22 cellular contexts compared by ENCODE assay signal in genomic region chr4:86329431-86329830, GRCh38. TPM values are rescaled to one million over a fixed set of nuclear protein-coding genes. Genes with fewer than 3 reads are reported as not detected.
"Had no signal": no experiment of that assay in that cellular context is flagged by ENCODE, and none has a peak within 500 bp of the region (broad histone marks: within the 10 kb centered on the region; RNA-seq: fewer than 3 reads in every experiment).

No MANE protein-coding gene starts in this region.

- H3K27me3 ChIP-seq: hepatocyte, neutrophil, ovary, right atrium auricular region, right lobe of liver, tibial nerve, upper lobe of left lung, vagina had no signal

- H3K27ac ChIP-seq: left ventricle myocardium inferior, neutrophil, ovary, right atrium auricular region, right lobe of liver, tibial nerve, upper lobe of left lung had no signal

- H3K36me3 ChIP-seq: left ventricle myocardium inferior, neutrophil, ovary, right atrium auricular region, right lobe of liver, tibial nerve, upper lobe of left lung, vagina had no signal

- H3K79me2 ChIP-seq: hepatocyte had no signal

- H3K4me1 ChIP-seq: left ventricle myocardium inferior, right atrium auricular region, right lobe of liver, tibial nerve, upper lobe of left lung had no signal

- H3K4me3 ChIP-seq: hepatocyte, left ventricle myocardium inferior, lung, ovary, right atrium auricular region, right lobe of liver, smooth muscle cell, tibial nerve, upper lobe of left lung, vagina had no signal

- H3K4me2 ChIP-seq: hepatocyte, smooth muscle cell had no signal

- DNase-seq: islet precursor cell; left ventricle myocardium inferior; naive thymus-derived CD8-positive, alpha-beta T cell; occipital lobe; ovary; right lobe of liver; stimulated activated CD4-positive, alpha-beta T cell treated with anti-CD3 and anti-CD28 coated beads, Interleukin-1b, Interleukin-23, amount 100 ng/mL, for 48 hours; stimulated activated CD4-positive, alpha-beta T cell treated with anti-CD3 and anti-CD28 coated beads, Interleukin-2, amount 100 ng/mL, for 48 hours; stimulated activated CD4-positive, alpha-beta T cell treated with anti-CD3 and anti-CD28 coated beads, Interleukin-4, amount 100 ng/mL, for 4 hours; stimulated activated CD8-positive, alpha-beta memory T cell treated with anti-CD3 and anti-CD28 coated beads, Interleukin-4, amount 100 ng/mL, for 48 hours; stimulated activated naive CD4-positive, alpha-beta T cell treated with Interleukin-2 at 50 U/mL for 16 hours; stimulated activated naive CD8-positive, alpha-beta T cell treated with anti-CD3 and anti-CD28 coated beads, Interleukin-15, amount 100 ng/mL, for 72 hours; substantia nigra; upper lobe of left lung had no signal

- ATAC-seq: naive thymus-derived CD8-positive, alpha-beta T cell; right lobe of liver; stimulated activated memory B cell treated with anti-CD40 and anti-IgM and Interleukin-4, amounts not matched to agents 10 μg/mL and 1 μg/mL and 100 μg/mL, for 72 hours; stimulated activated naive CD8-positive, alpha-beta T cell treated with anti-CD3 and anti-CD28 coated beads, Interleukin-15, amount 100 ng/mL, for 72 hours had no signal

RNA-seq across cellular contexts. Expression of gene MAPK10, which starts 30.4 kb away (rescaled TPM):
- total RNA-seq: naive thymus-derived CD8-positive, alpha-beta T cell had no signal
- polyA plus RNA-seq: naive thymus-derived CD8-positive, alpha-beta T cell had no signal
